14 cellular contexts compared by ENCODE assay signal in genomic region chr14:49114161-49114893, GRCh38.
DNase-seq lines count a peak whose midpoint lies in the region; ATAC-seq and TF ChIP-seq lines count a peak whose summit lies in the region.
"Had no signal": no experiment of that assay in that cellular context is flagged by ENCODE, and none has a peak within 500 bp of the region (broad histone marks: within the 10 kb centered on the region; RNA-seq: fewer than 3 reads in every experiment).

No MANE protein-coding gene starts in this region.

- peaks cover 0 to 10% of the 10 kb centered on the region in 2 donors for H3K9me3 Mint-ChIP-seq in natural killer cell

- no peaks in the 10 kb centered on the region for H3K79me2 ChIP-seq in Karpas-422 (ENCODE audit: low read length)

- H3K27ac ChIP-seq in Karpas-422 (ENCODE audit: low read length), result no peak overlapping the region
- H3K27ac ChIP-seq in caudate nucleus (ENCODE audit: low read depth, low read length), result peak overlapping the region; percentile 3
- H3K27ac ChIP-seq in lower lobe of right lung, result no peak overlapping the region
- peak overlapping the region; percentile 31 to 56 (median 37) for H3K27ac ChIP-seq in thyroid gland
- H3K27ac ChIP-seq in A673 (ENCODE audit: low read depth, low read length, poor library complexity, severe bottlenecking), result no peak overlapping the region
- H3K27ac ChIP-seq: C4-2B, Peyer's patch had no signal

- H3K4me3 Mint-ChIP-seq in natural killer cell, result no peak overlapping the region

- no peaks in the 10 kb centered on the region for H3K9me2 ChIP-seq in Karpas-422 (replicated peaks; ENCODE audit: insufficient read depth, low read length)

- H2AFZ ChIP-seq in Karpas-422 (ENCODE audit: low read length), result no peak overlapping the region

- H3K27me3 ChIP-seq in Karpas-422 (ENCODE audit: low read length) (no peaks in the 10 kb centered on the region), lower lobe of right lung (ENCODE audit: low read depth) (no peaks in the 10 kb centered on the region), thyroid gland (no peaks in the 10 kb centered on the region), A673 (replicated peaks; ENCODE audit: insufficient read depth, low read depth, low read length, poor library complexity) (peaks cover 7% of the 10 kb centered on the region)
- H3K27me3 ChIP-seq: Peyer's patch had no signal

- intact Hi-C loops in lower lobe of right lung (cut with DNase I) (no loop called here), thyroid gland (cut with DNase I) (no loop called here), natural killer cell (cut with micrococcal nuclease) (no loop called here), A673 (cut with micrococcal nuclease; ENCODE audit: unreplicated experiment) (no loop called here)

- H3K4me1 Mint-ChIP-seq in natural killer cell, result no peaks in the 10 kb centered on the region

- H3K9ac ChIP-seq in Karpas-422 (ENCODE audit: low read length), result no peak overlapping the region

- POLR2A ChIA-PET in A673 (lab: Charles Lee; ENCODE audit: low non-redundant PET), result no interaction called here

- H3K36me3 ChIP-seq in Karpas-422 (ENCODE audit: insufficient read depth, low read length) (no peaks in the 10 kb centered on the region), lower lobe of right lung (no peaks in the 10 kb centered on the region), thyroid gland (no peaks in the 10 kb centered on the region), A673 (ENCODE audit: insufficient read depth, low read length, poor library complexity, severe bottlenecking) (no peaks in the 10 kb centered on the region)
- H3K36me3 ChIP-seq: Peyer's patch had no signal

- BruUV-seq in A673 (replicated peaks; lab: Mats Ljungman, UMichigan), result no TSS peak

- H4K20me1 ChIP-seq in Karpas-422 (ENCODE audit: insufficient read depth, low read depth, low read length), result no peaks in the 10 kb centered on the region

- H3K27ac Mint-ChIP-seq in natural killer cell, result no peak overlapping the region

- H3K9me3 ChIP-seq in Karpas-422 (ENCODE audit: low read length) (no peaks in the 10 kb centered on the region), lower lobe of right lung (no peaks in the 10 kb centered on the region), thyroid gland (no peaks in the 10 kb centered on the region), A673 (ENCODE audit: low read depth, low read length, poor library complexity, severe bottlenecking) (no peaks in the 10 kb centered on the region)
- H3K9me3 ChIP-seq: Peyer's patch had no signal

- CTCF ChIA-PET in A673 (lab: Charles Lee), result no interaction called here

- peak; percentile 67 to 78 for ATAC-seq in lower lobe of right lung
- no peak for ATAC-seq in natural killer cell

- DNase-seq in Karpas-422 (peak; percentile 34), caudate nucleus (lab: John Stamatoyannopoulos, UW) (peak in 4 of 61 donors; percentile 5 to 41 (median 18)), lower lobe of right lung (no peak), thyroid gland (peak; percentile 13 to 28), natural killer cell (no peak), A673 (ENCODE audit: low spot score) (no peak), NCI-H1436 (lab: John Stamatoyannopoulos, UW) (no peak)
- DNase-seq: DMS79, KG1, NCI-H1436 treated with DMSO at 0.1 percent for 48 hours, NCI-H2081, Peyer's patch, Right ventricle myocardium superior had no signal

- H3K27me3 Mint-ChIP-seq in natural killer cell (ENCODE audit: low read depth in 2 of 2), result no peaks in the 10 kb centered on the region

- no peak overlapping the region for H3K4me2 ChIP-seq in Karpas-422 (ENCODE audit: low read depth, low read length, poor library complexity, severe bottlenecking)

- WGBS in thyroid gland, 2 donors, result 38 to 40% methylated on average over 6 of the region's 6 CpGs

- no peak for TF ChIP-seq POLR2A in thyroid gland (IDR thresholded peaks at IDR 0.05)

- no peaks in the 10 kb centered on the region for H3K4me1 ChIP-seq in Karpas-422 (ENCODE audit: low read length)
- H3K4me1 ChIP-seq in lower lobe of right lung, result no peaks in the 10 kb centered on the region
- peaks cover 9 to 14% of the 10 kb centered on the region in 2 donors for H3K4me1 ChIP-seq in thyroid gland
- no peaks in the 10 kb centered on the region for H3K4me1 ChIP-seq in A673 (ENCODE audit: insufficient read depth, low read length, poor library complexity, severe bottlenecking)
- H3K4me1 ChIP-seq: Peyer's patch had no signal

- no peak for TF ChIP-seq CTCF in lower lobe of right lung (IDR thresholded peaks at IDR 0.05)
- no peak for TF ChIP-seq CTCF in thyroid gland (IDR thresholded peaks at IDR 0.05)
- TF ChIP-seq CTCF in natural killer cell (IDR thresholded peaks at IDR 0.05), result no peak
- no peak for TF ChIP-seq CTCF in A673 (conservative IDR thresholded peaks at IDR 0.05; ENCODE audit: low read depth, low read length)

- H3K4me3 ChIP-seq in Karpas-422 (ENCODE audit: low read length), result no peak overlapping the region
- no peak overlapping the region for H3K4me3 ChIP-seq in lower lobe of right lung
- no peak overlapping the region for H3K4me3 ChIP-seq in thyroid gland (replicated peaks in 1 of 3)
- H3K4me3 ChIP-seq in A673 (ENCODE audit: low read depth, low read length, poor library complexity, severe bottlenecking), result no peak overlapping the region
- H3K4me3 ChIP-seq: Peyer's patch had no signal

- no peaks in the 10 kb centered on the region for H3K36me3 Mint-ChIP-seq in natural killer cell

Comparison
In these comparisons a context has a peak if more than half of its experiments do, and no peak if none do; other contexts are left out.
1. DNase-seq: peak in Karpas-422 (single experiment) and thyroid gland (2 of 2); none in lower lobe of right lung (single experiment), natural killer cell (single experiment), A673 (single experiment) and NCI-H1436 (single experiment).
2. H3K27ac ChIP-seq: peak in caudate nucleus (single experiment) and thyroid gland (3 of 3); none in Karpas-422 (single experiment), lower lobe of right lung (single experiment) and A673 (single experiment).
3. ATAC-seq: peak in lower lobe of right lung (2 of 2); none in natural killer cell (0 of 3).